In the genomic region with DNA sequence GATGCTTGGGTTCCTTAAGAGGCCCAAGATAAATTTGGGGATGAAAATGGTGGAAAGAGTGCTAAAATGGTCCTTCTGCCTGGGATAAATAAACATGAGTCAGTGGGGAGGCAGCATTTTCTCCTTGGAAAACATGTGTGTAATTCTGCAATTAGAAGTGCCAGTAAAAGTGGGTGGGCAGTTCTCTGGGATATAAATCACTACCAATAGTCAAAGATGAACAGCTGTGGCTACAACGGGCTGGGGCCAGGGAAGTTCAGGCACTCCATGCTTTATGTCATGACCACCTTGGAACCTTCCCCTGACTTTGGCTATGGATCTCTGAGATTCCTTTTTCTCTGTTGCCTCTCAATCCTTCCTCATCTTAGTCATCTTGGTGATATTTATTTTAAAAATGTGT, we compare ENCODE assay signal across 31 cellular contexts.
"Had no signal": no experiment of that assay in that cellular context is flagged by ENCODE, and none has a peak within 500 bp of the region (broad histone marks: within the 10 kb centered on the region; RNA-seq: fewer than 3 reads in every experiment).

No MANE protein-coding gene starts in this region.

- H3K36me3 ChIP-seq: adrenal gland, brain microvascular endothelial cell, breast epithelium had no signal

- H3K9me3 Mint-ChIP-seq: activated B cell treated with CpG ODN at 0.5 μM for 24 hours; activated CD4-positive, alpha-beta memory T cell treated with anti-CD3 and anti-CD28 coated beads for 36 hours; activated CD4-positive, alpha-beta T cell treated with anti-CD3 and anti-CD28 coated beads, Interleukin-2, amount 10 ng/mL, durations not matched to agents 24 days and 14 days; activated CD8-positive, alpha-beta T cell treated with anti-CD3 and anti-CD28 coated beads for 36 hours; activated naive CD4-positive, alpha-beta T cell treated with anti-CD3 and anti-CD28 coated beads for 36 hours; T-cell; T-helper 2 cell treated with Interferon-gamma antibody and Interleukin-4, amounts not matched to agents 5 μg/mL and 100 μg/mL, for 36 hours had no signal

- H3K27ac Mint-ChIP-seq: activated B cell treated with CpG ODN at 0.5 μM for 24 hours; activated CD4-positive, alpha-beta memory T cell treated with anti-CD3 and anti-CD28 coated beads for 36 hours; activated CD4-positive, alpha-beta T cell treated with anti-CD3 and anti-CD28 coated beads, Interleukin-2, amount 10 ng/mL, durations not matched to agents 24 days and 14 days; activated CD8-positive, alpha-beta T cell treated with anti-CD3 and anti-CD28 coated beads for 36 hours; activated naive CD4-positive, alpha-beta T cell treated with anti-CD3 and anti-CD28 coated beads for 36 hours; activated naive CD4-positive, alpha-beta T cell treated with anti-CD3 and anti-CD28 coated beads, Interleukin-2, amount 50 U/mL, for 72 hours; activated naive CD8-positive, alpha-beta T cell treated with anti-CD3 and anti-CD28 coated beads for 36 hours; activated T-cell treated with anti-CD3 and anti-CD28 coated beads, Interleukin-2, amount 50 U/mL, for 24 hours; activated T-helper 2 cell treated with anti-CD3 and anti-CD28 coated beads, Interferon-gamma antibody, Interleukin-2, Interleukin-4, amounts not matched to agents 10 μg/mL and 5 μg/mL and 100 μg/mL, durations not matched to agents 14 hours and 24 hours and 36 hours; T-cell; T-helper 2 cell treated with Interferon-gamma antibody and Interleukin-4, amounts not matched to agents 5 μg/mL and 100 μg/mL, for 36 hours had no signal

- H3K9me3 ChIP-seq: adrenal gland, body of pancreas, breast epithelium had no signal

- H3K4me3 Mint-ChIP-seq: activated B cell treated with CpG ODN at 0.5 μM for 24 hours; activated CD4-positive, alpha-beta memory T cell treated with anti-CD3 and anti-CD28 coated beads for 36 hours; activated CD4-positive, alpha-beta T cell treated with anti-CD3 and anti-CD28 coated beads, Interleukin-2, amount 10 ng/mL, durations not matched to agents 24 days and 14 days; activated CD8-positive, alpha-beta T cell treated with anti-CD3 and anti-CD28 coated beads for 36 hours; activated naive CD4-positive, alpha-beta T cell treated with anti-CD3 and anti-CD28 coated beads for 36 hours; activated naive CD8-positive, alpha-beta T cell treated with anti-CD3 and anti-CD28 coated beads for 36 hours; activated T-cell treated with anti-CD3 and anti-CD28 coated beads, Interleukin-2, amount 50 U/mL, for 24 hours; T-cell; T-helper 2 cell treated with Interferon-gamma antibody and Interleukin-4, amounts not matched to agents 5 μg/mL and 100 μg/mL, for 36 hours had no signal

- H3K27ac ChIP-seq: adrenal gland, body of pancreas, brain microvascular endothelial cell, breast epithelium, VCaP had no signal

- H3K4me3 ChIP-seq: adrenal gland, body of pancreas, breast epithelium had no signal

- H3K27me3 Mint-ChIP-seq: activated B cell treated with CpG ODN at 0.5 μM for 24 hours; activated CD4-positive, alpha-beta T cell treated with anti-CD3 and anti-CD28 coated beads, Interleukin-2, amount 10 ng/mL, durations not matched to agents 24 days and 14 days had no signal

- DNase-seq: activated B cell treated with CpG ODN at 0.5 μM for 24 hours; activated CD4-positive, alpha-beta memory T cell treated with anti-CD3 and anti-CD28 coated beads for 36 hours; activated CD4-positive, alpha-beta T cell treated with anti-CD3 and anti-CD28 coated beads for 4 hours; activated CD4-positive, alpha-beta T cell treated with anti-CD3 and anti-CD28 coated beads, Interleukin-2, amount 10 ng/mL, durations not matched to agents 24 days and 14 days; activated CD4-positive, alpha-beta T cell treated with anti-CD3 and anti-CD28 coated beads, Interleukin-2, amount 50 U/mL, for 1 hour; activated CD4-positive, alpha-beta T cell treated with anti-CD3 and anti-CD28 coated beads, Interleukin-2, amount 50 U/mL, for 4 hours; activated CD4-positive, CD25-positive, alpha-beta regulatory T cell treated with anti-CD3 and anti-CD28 coated beads, Interleukin-2, amount 50 U/mL, for 72 hours; activated CD8-positive, alpha-beta memory T cell treated with anti-CD3 and anti-CD28 coated beads, Interleukin-2, amount 50 U/mL, for 4 hours; activated CD8-positive, alpha-beta T cell treated with anti-CD3 and anti-CD28 coated beads for 36 hours; activated effector memory CD4-positive, alpha-beta T cell treated with anti-CD3 and anti-CD28 coated beads, Interleukin-2, amount 50 U/mL, for 16 hours; activated gamma-delta T cell treated with Interleukin-2 at 50 U/mL for 16 hours; activated naive CD4-positive, alpha-beta T cell; activated naive CD4-positive, alpha-beta T cell treated with anti-CD3 and anti-CD28 coated beads for 36 hours; activated naive CD4-positive, alpha-beta T cell treated with anti-CD3 and anti-CD28 coated beads, Interleukin-2, amount 50 U/mL, for 16 hours; activated naive CD8-positive, alpha-beta T cell treated with anti-CD3 and anti-CD28 coated beads for 36 hours; activated T-cell treated with anti-CD3 and anti-CD28 coated beads, Interleukin-2, amount 50 U/mL, for 24 hours; activated T-cell treated with anti-CD3 and anti-CD28 coated beads, Interleukin-2, amount 50 U/mL, for 48 hours; adrenal gland; amniotic stem cell; aorta; body of pancreas; brain microvascular endothelial cell; central memory CD4-positive, alpha-beta T cell; T-cell; T-helper 2 cell; T-helper 9 cell had no signal

- H3K36me3 Mint-ChIP-seq: activated CD4-positive, alpha-beta memory T cell treated with anti-CD3 and anti-CD28 coated beads for 36 hours; activated naive CD8-positive, alpha-beta T cell treated with anti-CD3 and anti-CD28 coated beads for 36 hours; T-cell had no signal

- H3K4me1 ChIP-seq: adrenal gland, breast epithelium had no signal

- H3K4me1 Mint-ChIP-seq: activated naive CD8-positive, alpha-beta T cell treated with anti-CD3 and anti-CD28 coated beads for 36 hours; T-cell had no signal

- H3K27me3 ChIP-seq: adrenal gland, body of pancreas, breast epithelium had no signal
